27 cellular contexts compared by ENCODE assay signal in the genomic region with DNA sequence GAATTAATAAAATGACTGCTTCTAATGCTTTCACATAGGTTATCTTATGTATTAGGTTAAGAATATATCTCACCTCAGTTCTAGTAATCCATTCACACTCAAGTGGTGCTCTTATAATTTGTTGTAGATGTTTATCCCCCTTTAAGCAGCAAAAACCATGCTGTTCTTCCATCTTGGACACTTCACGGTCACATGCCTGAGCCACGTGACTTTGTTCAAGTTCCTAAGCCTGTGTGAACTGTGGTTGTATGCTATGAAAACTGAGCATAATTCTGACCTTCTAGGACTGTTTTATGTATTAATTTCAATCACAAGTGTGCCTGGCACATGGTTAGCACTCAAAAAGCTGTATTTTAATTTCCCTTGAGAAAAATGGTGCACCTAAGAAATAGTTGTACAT. TPM values are rescaled to one million over a fixed set of nuclear protein-coding genes. Genes with fewer than 3 reads are reported as not detected.
"Had no signal": no experiment of that assay in that cellular context is flagged by ENCODE, and none has a peak within 500 bp of the region (broad histone marks: within the 10 kb centered on the region; RNA-seq: fewer than 3 reads in every experiment).

No MANE protein-coding gene starts in this region.

- H3K4me1 ChIP-seq: body of pancreas, Peyer's patch had no signal

- H3K27ac ChIP-seq: ascending aorta, body of pancreas, Peyer's patch, RWPE1, SJCRH30 had no signal

- ATAC-seq: activated CD8-positive, alpha-beta T cell treated with anti-CD3 and anti-CD28 coated beads, Interleukin-2, amount 10 ng/mL, durations not matched to agents 7 days and 5 days; body of pancreas had no signal

- H3K4me3 Mint-ChIP-seq: activated CD8-positive, alpha-beta T cell treated with anti-CD3 and anti-CD28 coated beads, Interleukin-2, amount 10 ng/mL, durations not matched to agents 7 days and 5 days; activated naive CD4-positive, alpha-beta T cell treated with anti-CD3 and anti-CD28 coated beads, Interleukin-2, amount 50 U/mL, for 24 hours; activated T-cell treated with anti-CD3 and anti-CD28 coated beads, Interleukin-2, amount 50 U/mL, for 24 hours; activated T-helper 1 cell treated with anti-CD3 and anti-CD28 coated beads, Interleukin-12 subunit alpha, Interleukin-12 subunit beta, Interleukin-2, Interleukin-4 antibody, amounts not matched to agents 30 ng/mL and 10 ng/mL and 1 ng/mL, durations not matched to agents 14 hours and 24 hours and 36 hours had no signal

- H3K4me3 ChIP-seq: ascending aorta, body of pancreas, Peyer's patch, SJCRH30 had no signal

- H3K36me3 Mint-ChIP-seq: activated naive CD4-positive, alpha-beta T cell treated with anti-CD3 and anti-CD28 coated beads, Interleukin-2, amount 50 U/mL, for 24 hours had no signal

- H3K9me2 ChIP-seq: SK-N-SH had no signal

- H3K9me3 ChIP-seq: ascending aorta, body of pancreas, Peyer's patch, SJCRH30, SK-N-SH had no signal

- DNase-seq: activated CD4-positive, alpha-beta T cell treated with anti-CD3 and anti-CD28 coated beads for 48 hours; activated CD4-positive, alpha-beta T cell treated with anti-CD3 and anti-CD28 coated beads, Interleukin-2, amount 50 U/mL, for 4 hours; activated CD4-positive, CD25-positive, alpha-beta regulatory T cell treated with anti-CD3 and anti-CD28 coated beads, Interleukin-2, amount 50 U/mL, for 72 hours; activated CD8-positive, alpha-beta memory T cell treated with anti-CD3 and anti-CD28 coated beads, Interleukin-2, amount 50 U/mL, for 48 hours; activated CD8-positive, alpha-beta T cell treated with anti-CD3 and anti-CD28 coated beads, Interleukin-2, amount 10 ng/mL, durations not matched to agents 7 days and 5 days; activated effector memory CD4-positive, alpha-beta T cell treated with Interleukin-2 at 50 U/mL for 16 hours; activated naive CD4-positive, alpha-beta T cell; activated T-cell treated with anti-CD3 and anti-CD28 coated beads, Interleukin-2, amount 50 U/mL, for 24 hours; amniotic stem cell; body of pancreas; central memory CD4-positive, alpha-beta T cell; Kasumi-1; NCI-H1048; NCI-H146; NCI-H187 treated with DMSO at 0.1 percent for 48 hours; NCI-H345; NCI-H510A; NCI-H526 treated with DMSO at 0.1 percent for 48 hours; Peyer's patch; Right ventricle myocardium superior; SJCRH30; SK-N-SH; T-helper 1 cell had no signal

- H3K27me3 ChIP-seq: ascending aorta, body of pancreas, Peyer's patch, SJCRH30 had no signal

- H3K27ac Mint-ChIP-seq: activated CD8-positive, alpha-beta T cell treated with anti-CD3 and anti-CD28 coated beads, Interleukin-2, amount 10 ng/mL, durations not matched to agents 7 days and 5 days; activated naive CD4-positive, alpha-beta T cell treated with anti-CD3 and anti-CD28 coated beads, Interleukin-2, amount 50 U/mL, for 24 hours; activated T-cell treated with anti-CD3 and anti-CD28 coated beads, Interleukin-2, amount 50 U/mL, for 24 hours; activated T-helper 1 cell treated with anti-CD3 and anti-CD28 coated beads, Interleukin-12 subunit alpha, Interleukin-12 subunit beta, Interleukin-2, Interleukin-4 antibody, amounts not matched to agents 30 ng/mL and 10 ng/mL and 1 ng/mL, durations not matched to agents 14 hours and 24 hours and 36 hours had no signal

- H3K36me3 ChIP-seq: ascending aorta, Peyer's patch had no signal

- H3K9ac ChIP-seq: SK-N-SH had no signal

- H3K4me2 ChIP-seq: SK-N-SH had no signal

- H3K9me3 Mint-ChIP-seq: activated naive CD4-positive, alpha-beta T cell treated with anti-CD3 and anti-CD28 coated beads, Interleukin-2, amount 50 U/mL, for 24 hours; activated T-cell treated with anti-CD3 and anti-CD28 coated beads, Interleukin-2, amount 50 U/mL, for 24 hours; activated T-helper 1 cell treated with anti-CD3 and anti-CD28 coated beads, Interleukin-12 subunit alpha, Interleukin-12 subunit beta, Interleukin-2, Interleukin-4 antibody, amounts not matched to agents 30 ng/mL and 10 ng/mL and 1 ng/mL, durations not matched to agents 14 hours and 24 hours and 36 hours had no signal

- H3K4me1 Mint-ChIP-seq: activated naive CD4-positive, alpha-beta T cell treated with anti-CD3 and anti-CD28 coated beads, Interleukin-2, amount 50 U/mL, for 24 hours had no signal

RNA-seq across cellular contexts. Expression of gene STARD13, which starts 41.2 kb away (rescaled TPM):
- total RNA-seq: activated CD8-positive, alpha-beta T cell treated with anti-CD3 and anti-CD28 coated beads, Interleukin-2, amount 10 ng/mL, durations not matched to agents 7 days and 5 days had no signal
